ENCODE assay signal across 9 cellular contexts in genomic region chr1:192311281-192311680, GRCh38. TPM values are rescaled to one million over a fixed set of nuclear protein-coding genes. Genes with fewer than 3 reads are reported as not detected.
DNase-seq lines count a peak whose midpoint lies in the region; ATAC-seq and TF ChIP-seq lines count a peak whose summit lies in the region.
"Had no signal": no experiment of that assay in that cellular context is flagged by ENCODE, and none has a peak within 500 bp of the region (broad histone marks: within the 10 kb centered on the region; RNA-seq: fewer than 3 reads in every experiment).

No MANE protein-coding gene starts in this region.

- H3K4me3 ChIP-seq in GM23248 (no peak overlapping the region), OCI-LY1 (ENCODE audit: low read depth, low read length, poor library complexity, severe bottlenecking) (no peak overlapping the region), fibroblast of lung (replicated peaks in 1 of 4; ENCODE audit: control extremely low read depth in 1 of 4, insufficient read depth in 1 of 4, low read depth in 3 of 4, low read length in 4 of 4) (no peak overlapping the region)

- H4K20me1 ChIP-seq in GM23248 (ENCODE audit: insufficient read depth) (no peaks in the 10 kb centered on the region), OCI-LY1 (ENCODE audit: insufficient read depth, low read length) (no peaks in the 10 kb centered on the region), fibroblast of lung (ENCODE audit: control insufficient read depth, extremely low read depth, insufficient read depth, low read length) (no peaks in the 10 kb centered on the region)

- H2AFZ ChIP-seq in GM23248 (no peak overlapping the region), OCI-LY1 (ENCODE audit: low read length) (no peak overlapping the region), fibroblast of lung (ENCODE audit: low read length) (no peak overlapping the region)

- H3K9me3 ChIP-seq in GM23248 (ENCODE audit: low read depth): no peaks in the 10 kb centered on the region
- H3K9me3 ChIP-seq in OCI-LY1 (ENCODE audit: low read length): no peaks in the 10 kb centered on the region
- no peaks in the 10 kb centered on the region for H3K9me3 ChIP-seq in fibroblast of lung (ENCODE audit: control insufficient read depth, insufficient read depth, low read depth, low read length)

- H3K27ac ChIP-seq in 22Rv1 (no peak overlapping the region), GM23248 (no peak overlapping the region), OCI-LY1 (ENCODE audit: low read depth, low read length, poor library complexity, severe bottlenecking) (no peak overlapping the region), fibroblast of lung (ENCODE audit: insufficient read depth, low read length) (no peak overlapping the region)

- peak; percentile 5 for DNase-seq in GM23248
- DNase-seq in fibroblast of lung (ENCODE audit: low read depth in 2 of 2): peak; percentile 47 to 83
- DNase-seq in DMS79 treated with DMSO at 0.1 percent for 48 hours (lab: John Stamatoyannopoulos, UW): no peak
- DNase-seq in mesenteric fat pad (ENCODE audit: low spot score): no peak
- DNase-seq: activated CD4-positive, CD25-positive, alpha-beta regulatory T cell treated with anti-CD3 and anti-CD28 coated beads, Interleukin-2, amount 50 U/mL, for 72 hours had no signal

- H3F3A ChIP-seq in GM23248 (ENCODE audit: insufficient read depth): no peaks in the 10 kb centered on the region
- no peaks in the 10 kb centered on the region; the same call in 1 of the 2 replicates for H3F3A ChIP-seq in OCI-LY1 (ENCODE audit: insufficient read depth, low read length)

- H3K4me1 ChIP-seq in GM23248 (ENCODE audit: insufficient read depth) (no peaks in the 10 kb centered on the region), OCI-LY1 (ENCODE audit: insufficient read depth, low read length, severe bottlenecking) (no peaks in the 10 kb centered on the region), fibroblast of lung (ENCODE audit: control insufficient read depth, extremely low read depth, insufficient read depth, low read length) (no peaks in the 10 kb centered on the region)

- H3K79me2 ChIP-seq in GM23248 (ENCODE audit: insufficient read depth): no peaks in the 10 kb centered on the region
- no peaks in the 10 kb centered on the region for H3K79me2 ChIP-seq in OCI-LY1 (ENCODE audit: insufficient read depth, low read length)
- H3K79me2 ChIP-seq in fibroblast of lung (ENCODE audit: control insufficient read depth, insufficient read depth, low read length): no peaks in the 10 kb centered on the region

- in situ Hi-C loops in GM23248 (cut with MboI): no loop called here

- no peaks in the 10 kb centered on the region for H3K9me2 ChIP-seq in GM23248 (ENCODE audit: insufficient read depth)
- H3K9me2 ChIP-seq in OCI-LY1 (ENCODE audit: low read depth, low read length): no peaks in the 10 kb centered on the region

- no peak overlapping the region for H3K4me2 ChIP-seq in GM23248 (ENCODE audit: unreplicated experiment)
- H3K4me2 ChIP-seq in OCI-LY1 (ENCODE audit: low read length): no peak overlapping the region
- no peak overlapping the region for H3K4me2 ChIP-seq in fibroblast of lung (ENCODE audit: extremely low read depth, insufficient read depth, low read length)

- H3K27me3 ChIP-seq in GM23248 (replicated peaks; ENCODE audit: insufficient read depth): no peaks in the 10 kb centered on the region
- H3K27me3 ChIP-seq in OCI-LY1 (ENCODE audit: insufficient read depth, low read length): no peaks in the 10 kb centered on the region
- no peaks in the 10 kb centered on the region for H3K27me3 ChIP-seq in fibroblast of lung (ENCODE audit: control insufficient read depth, insufficient read depth, low read length)

- WGBS in GM23248 (ENCODE audit: low coverage in 1 of 2, low lambda C conversion rate in 2 of 2, missing lambda C conversion rate in 2 of 2), 2 experiments: 0% methylated on average over 1 of the region's 1 CpG

- no peak for ATAC-seq in GM18498 (IDR thresholded peaks at IDR 0.05; ENCODE audit: unreplicated experiment)
- ATAC-seq in HG02870 (IDR thresholded peaks at IDR 0.05; ENCODE audit: unreplicated experiment): no peak

- H3K9ac ChIP-seq in GM23248 (no peak overlapping the region), OCI-LY1 (ENCODE audit: low read length) (no peak overlapping the region), fibroblast of lung (ENCODE audit: insufficient read depth, low read length) (no peak overlapping the region)

- TF ChIP-seq CTCF in 22Rv1 (IDR thresholded peaks at IDR 0.05): peak; percentile 82
- peak; percentile 46 for TF ChIP-seq CTCF in OCI-LY1 (IDR thresholded peaks at IDR 0.05; ENCODE audit: low read length)
- TF ChIP-seq CTCF in fibroblast of lung (conservative IDR thresholded peaks at IDR 0.05 in 1 of 2, IDR thresholded peaks at IDR 0.05 in 1 of 2; ENCODE audit: low read depth in 1 of 2, low read length in 2 of 2): peak; percentile 28 to 79

- no peaks in the 10 kb centered on the region for H3K36me3 ChIP-seq in GM23248 (ENCODE audit: low read depth)
- no peaks in the 10 kb centered on the region for H3K36me3 ChIP-seq in OCI-LY1 (ENCODE audit: insufficient read depth, low read length)
- no peaks in the 10 kb centered on the region for H3K36me3 ChIP-seq in fibroblast of lung (ENCODE audit: control insufficient read depth, insufficient read depth, low read length)

RNA-seq across cellular contexts. Expression of gene RGS21, which starts 5.5 kb away (rescaled TPM):
- not detected in 2 replicates for total RNA-seq in GM23248 (2014; rRNA removed; shearing (Covaris generic))
- polyA plus RNA-seq in GM23248 (2016; fragmentation: Nextera tagmentation; extraction: Ambion mirVana): not detected in 2 replicates
- total RNA-seq in fibroblast of lung: not detected in 2 replicates
- not detected in 2 replicates for polyA plus RNA-seq in fibroblast of lung
- polyA plus RNA-seq in fibroblast of lung (2012): not detected in 2 replicates
- polyA minus RNA-seq in fibroblast of lung (ENCODE audit: low replicate concordance): not detected in 2 replicates
- total RNA-seq in mesenteric fat pad: not detected

Comparison
In these comparisons a context has a peak if more than half of its experiments do, and no peak if none do; other contexts are left out.
1. DNase-seq: peak in GM23248 (single experiment) and fibroblast of lung (2 of 2); none in DMS79 treated with DMSO at 0.1 percent for 48 hours (single experiment) and mesenteric fat pad (single experiment).
2. Peak in every context shown above with its lines, with median percentiles within 50 percentile points of each other: CTCF ChIP-seq.